In genomic region chr2:160203422-160203821, GRCh38 we compare ENCODE assay signal across 28 cellular contexts. TPM values are rescaled to one million over a fixed set of nuclear protein-coding genes. Genes with fewer than 3 reads are reported as not detected.
"Had no signal": no experiment of that assay in that cellular context is flagged by ENCODE, and none has a peak within 500 bp of the region (broad histone marks: within the 10 kb centered on the region; RNA-seq: fewer than 3 reads in every experiment).

No MANE protein-coding gene starts in this region.

- ATAC-seq: activated CD8-positive, alpha-beta memory T cell treated with anti-CD3 and anti-CD28 coated beads, Interleukin-2, amount 10 ng/mL, durations not matched to agents 7 days and 5 days; activated CD8-positive, alpha-beta T cell treated with anti-CD3 and anti-CD28 coated beads for 36 hours; effector memory CD8-positive, alpha-beta T cell; gastroesophageal sphincter; naive thymus-derived CD4-positive, alpha-beta T cell; stimulated activated naive CD8-positive, alpha-beta T cell treated with anti-CD3 and anti-CD28 coated beads, Interleukin-15, Interleukin-2, amounts not matched to agents 100 U/mL and 50 U/mL, for 24 hours had no signal

- H3K9me3 Mint-ChIP-seq: activated naive CD4-positive, alpha-beta T cell treated with anti-CD3 and anti-CD28 coated beads, Interleukin-2, amount 50 U/mL, for 24 hours; activated T-helper 1 cell treated with anti-CD3 and anti-CD28 coated beads, Interleukin-12 subunit alpha, Interleukin-12 subunit beta, Interleukin-2, Interleukin-4 antibody, amounts not matched to agents 30 ng/mL and 10 ng/mL and 1 ng/mL, durations not matched to agents 14 hours and 24 hours and 36 hours; central memory CD8-positive, alpha-beta T cell; effector memory CD8-positive, alpha-beta T cell; memory B cell; T-helper 2 cell treated with Interferon-gamma antibody and Interleukin-4, amounts not matched to agents 5 μg/mL and 100 μg/mL, for 36 hours had no signal

- H3K4me1 ChIP-seq: colonic mucosa had no signal

- H3K4me3 Mint-ChIP-seq: activated CD4-positive, alpha-beta T cell treated with anti-CD3 and anti-CD28 coated beads, Interleukin-2, amount 10 ng/mL, durations not matched to agents 7 days and 5 days; activated CD8-positive, alpha-beta memory T cell treated with anti-CD3 and anti-CD28 coated beads, Interleukin-2, amount 10 ng/mL, durations not matched to agents 7 days and 5 days; activated CD8-positive, alpha-beta T cell treated with anti-CD3 and anti-CD28 coated beads for 36 hours; activated naive CD4-positive, alpha-beta T cell treated with anti-CD3 and anti-CD28 coated beads, Interleukin-2, amount 50 U/mL, for 24 hours; activated T-helper 1 cell treated with anti-CD3 and anti-CD28 coated beads, Interleukin-12 subunit alpha, Interleukin-12 subunit beta, Interleukin-2, Interleukin-4 antibody, amounts not matched to agents 30 ng/mL and 10 ng/mL and 1 ng/mL, durations not matched to agents 14 hours and 24 hours and 36 hours; central memory CD8-positive, alpha-beta T cell; effector memory CD8-positive, alpha-beta T cell; memory B cell; naive thymus-derived CD4-positive, alpha-beta T cell; T-helper 2 cell treated with Interferon-gamma antibody and Interleukin-4, amounts not matched to agents 5 μg/mL and 100 μg/mL, for 36 hours had no signal

- DNase-seq: activated CD4-positive, alpha-beta T cell treated with anti-CD3 and anti-CD28 coated beads, Interleukin-2, amount 10 ng/mL, durations not matched to agents 7 days and 5 days; activated CD4-positive, CD25-positive, alpha-beta regulatory T cell treated with anti-CD3 and anti-CD28 coated beads, Interleukin-2, amount 50 U/mL, for 72 hours; activated CD8-positive, alpha-beta memory T cell treated with anti-CD3 and anti-CD28 coated beads, Interleukin-2, amount 10 ng/mL, durations not matched to agents 7 days and 5 days; activated CD8-positive, alpha-beta T cell treated with anti-CD3 and anti-CD28 coated beads for 36 hours; activated gamma-delta T cell; activated T-cell treated with anti-CD3 and anti-CD28 coated beads for 4 hours; aorta; brain microvascular endothelial cell; colonic mucosa; dorsolateral prefrontal cortex; effector memory CD8-positive, alpha-beta T cell; head of caudate nucleus; hypothalamus; naive thymus-derived CD4-positive, alpha-beta T cell; retina; sigmoid colon; SK-N-SH; stimulated activated CD4-positive, alpha-beta T cell treated with anti-CD3 and anti-CD28 coated beads, Interleukin-4, amount 100 ng/mL, for 1 hour; stimulated activated naive CD8-positive, alpha-beta T cell treated with anti-CD3 and anti-CD28 coated beads, Interleukin-15, Interleukin-2, amounts not matched to agents 100 U/mL and 50 U/mL, for 24 hours; WERI-Rb-1 had no signal

- H3K27me3 ChIP-seq: brain microvascular endothelial cell, colonic mucosa, dorsolateral prefrontal cortex, esophagus muscularis mucosa, gastroesophageal sphincter, sigmoid colon had no signal

- H3K27ac ChIP-seq: brain microvascular endothelial cell, colonic mucosa, dorsolateral prefrontal cortex, esophagus muscularis mucosa, gastroesophageal sphincter, sigmoid colon, WERI-Rb-1 had no signal

- H3K4me3 ChIP-seq: colonic mucosa, dorsolateral prefrontal cortex, esophagus muscularis mucosa, gastroesophageal sphincter, sigmoid colon had no signal

- H3K36me3 Mint-ChIP-seq: activated CD8-positive, alpha-beta memory T cell treated with anti-CD3 and anti-CD28 coated beads, Interleukin-2, amount 10 ng/mL, durations not matched to agents 7 days and 5 days; activated naive CD4-positive, alpha-beta T cell treated with anti-CD3 and anti-CD28 coated beads, Interleukin-2, amount 50 U/mL, for 24 hours; memory B cell; naive thymus-derived CD4-positive, alpha-beta T cell had no signal

- H3K36me3 ChIP-seq: brain microvascular endothelial cell, colonic mucosa, esophagus muscularis mucosa, gastroesophageal sphincter, sigmoid colon, WERI-Rb-1 had no signal

- H3K9ac ChIP-seq: SK-N-SH had no signal

- H3K9me3 ChIP-seq: colonic mucosa, esophagus muscularis mucosa, gastroesophageal sphincter, sigmoid colon, SK-N-SH had no signal

- H3K27me3 Mint-ChIP-seq: activated naive CD4-positive, alpha-beta T cell treated with anti-CD3 and anti-CD28 coated beads, Interleukin-2, amount 50 U/mL, for 24 hours; central memory CD8-positive, alpha-beta T cell; effector memory CD8-positive, alpha-beta T cell; memory B cell had no signal

- H3K4me2 ChIP-seq: SK-N-SH had no signal

- H3K27ac Mint-ChIP-seq: activated CD4-positive, alpha-beta T cell treated with anti-CD3 and anti-CD28 coated beads, Interleukin-2, amount 10 ng/mL, durations not matched to agents 7 days and 5 days; activated CD8-positive, alpha-beta memory T cell treated with anti-CD3 and anti-CD28 coated beads, Interleukin-2, amount 10 ng/mL, durations not matched to agents 7 days and 5 days; activated CD8-positive, alpha-beta T cell treated with anti-CD3 and anti-CD28 coated beads for 36 hours; activated naive CD4-positive, alpha-beta T cell treated with anti-CD3 and anti-CD28 coated beads, Interleukin-2, amount 50 U/mL, for 24 hours; activated T-helper 1 cell treated with anti-CD3 and anti-CD28 coated beads, Interleukin-12 subunit alpha, Interleukin-12 subunit beta, Interleukin-2, Interleukin-4 antibody, amounts not matched to agents 30 ng/mL and 10 ng/mL and 1 ng/mL, durations not matched to agents 14 hours and 24 hours and 36 hours; effector memory CD8-positive, alpha-beta T cell; memory B cell; naive thymus-derived CD4-positive, alpha-beta T cell; T-helper 2 cell treated with Interferon-gamma antibody and Interleukin-4, amounts not matched to agents 5 μg/mL and 100 μg/mL, for 36 hours had no signal

RNA-seq across cellular contexts. Expression of gene ITGB6, which starts 3.4 kb away (rescaled TPM):
- total RNA-seq: activated CD4-positive, alpha-beta T cell treated with anti-CD3 and anti-CD28 coated beads, Interleukin-2, amount 10 ng/mL, durations not matched to agents 7 days and 5 days; activated CD8-positive, alpha-beta memory T cell treated with anti-CD3 and anti-CD28 coated beads, Interleukin-2, amount 10 ng/mL, durations not matched to agents 7 days and 5 days; activated CD8-positive, alpha-beta T cell treated with anti-CD3 and anti-CD28 coated beads for 36 hours; activated T-helper 1 cell treated with anti-CD3 and anti-CD28 coated beads, Interleukin-12 subunit alpha, Interleukin-12 subunit beta, Interleukin-2, Interleukin-4 antibody, amounts not matched to agents 30 ng/mL and 10 ng/mL and 1 ng/mL, durations not matched to agents 14 hours and 24 hours and 36 hours; dorsolateral prefrontal cortex; naive thymus-derived CD4-positive, alpha-beta T cell; sigmoid colon; subcutaneous adipose tissue had no signal
- polyA plus RNA-seq: naive thymus-derived CD4-positive, alpha-beta T cell had no signal
